In the genomic region with DNA sequence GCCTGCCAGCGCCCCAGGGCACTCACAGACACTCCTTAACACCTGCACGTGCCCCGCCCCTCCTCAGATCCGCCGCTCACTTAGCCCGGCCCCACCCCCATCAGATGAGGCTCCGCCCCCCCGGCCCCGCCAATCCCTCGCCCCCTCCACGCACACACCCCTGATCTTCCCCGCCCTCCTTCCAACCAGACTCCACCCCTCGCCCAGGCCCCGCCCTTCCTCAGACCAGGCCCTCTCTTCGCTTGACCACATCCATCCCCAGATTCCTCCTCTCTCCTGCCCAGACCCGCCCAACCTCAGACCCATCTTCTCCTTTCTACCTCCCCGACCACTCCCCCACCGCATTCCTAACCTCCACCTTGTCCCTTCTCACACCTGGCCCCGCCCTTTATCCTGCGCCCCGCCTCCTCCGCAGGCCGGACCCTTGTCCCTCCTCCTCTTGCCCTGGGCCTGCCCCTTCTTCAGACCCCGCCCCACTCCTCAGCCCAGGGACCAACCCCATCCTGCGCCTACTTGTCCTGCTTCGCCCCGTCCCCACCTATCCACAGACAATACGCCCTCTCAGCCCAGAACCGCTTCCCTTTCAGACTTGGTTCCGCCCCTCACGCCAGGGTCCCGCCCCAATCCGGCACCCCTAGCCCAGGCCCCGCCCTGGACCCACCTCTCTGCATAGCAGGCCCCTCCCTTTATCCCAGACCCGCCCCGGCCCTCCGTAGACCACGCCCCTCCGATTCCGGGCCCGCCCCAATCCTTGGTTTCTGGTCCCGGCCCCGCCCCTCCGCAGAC, we compare ENCODE assay signal across 8 cellular contexts. TPM values are rescaled to one million over a fixed set of nuclear protein-coding genes. Genes with fewer than 3 reads are reported as not detected.
DNase-seq lines count a peak whose midpoint lies in the region; ATAC-seq and TF ChIP-seq lines count a peak whose summit lies in the region.

No MANE protein-coding gene starts in this region.

- no peaks in the 10 kb centered on the region for H3K9me3 Mint-ChIP-seq in activated naive CD4-positive, alpha-beta T cell treated with anti-CD3 and anti-CD28 coated beads, Interleukin-2, amount 50 U/mL, for 72 hours
- H3K9me3 Mint-ChIP-seq in glutamatergic neuron (ENCODE audit: unreplicated experiment), result peaks cover 20% of the 10 kb centered on the region

- TF ChIP-seq CTCF in glutamatergic neuron (IDR thresholded peaks at IDR 0.05; ENCODE audit: partially characterized antibody, unreplicated experiment), result no peak
- no peak for TF ChIP-seq CTCF in omental fat pad (IDR thresholded peaks at IDR 0.05)

- peak overlapping the region; percentile 77 for H3K27ac ChIP-seq in temporal lobe (ENCODE audit: low read depth, low read length)

- peak overlapping the region; percentile 85 to 96 for H3K27ac Mint-ChIP-seq in activated naive CD4-positive, alpha-beta T cell treated with anti-CD3 and anti-CD28 coated beads, Interleukin-2, amount 50 U/mL, for 72 hours
- H3K27ac Mint-ChIP-seq in glutamatergic neuron (ENCODE audit: unreplicated experiment), result peak overlapping the region; percentile 22

- ATAC-seq in HG02588 (IDR thresholded peaks at IDR 0.05; ENCODE audit: unreplicated experiment) (peak; percentile 86), SK-N-SH treated with all-trans-retinoic acid at 6 μM for 48 hours (peak; percentile 97), omental fat pad (ENCODE audit: low FRiP score) (peak; percentile 98)
- peak; percentile 92 for ATAC-seq in activated naive CD4-positive, alpha-beta T cell treated with anti-CD3 and anti-CD28 coated beads, Interleukin-2, amount 50 U/mL, for 72 hours

- H3K36me3 Mint-ChIP-seq in activated naive CD4-positive, alpha-beta T cell treated with anti-CD3 and anti-CD28 coated beads, Interleukin-2, amount 50 U/mL, for 72 hours, result no peaks in the 10 kb centered on the region
- no peaks in the 10 kb centered on the region for H3K36me3 Mint-ChIP-seq in glutamatergic neuron (ENCODE audit: unreplicated experiment)

- H3K4me1 Mint-ChIP-seq in glutamatergic neuron (ENCODE audit: low read depth, unreplicated experiment), result peaks cover 20% of the 10 kb centered on the region

- H3K27me3 Mint-ChIP-seq in glutamatergic neuron (ENCODE audit: unreplicated experiment), result peaks cover 18% of the 10 kb centered on the region

- DNase-seq in GM03348 (ENCODE audit: low spot score) (peak; percentile 100), NCI-H1048 (lab: John Stamatoyannopoulos, UW) (peak; percentile 93), glutamatergic neuron (peak; percentile 99), omental fat pad (ENCODE audit: low spot score) (peak; percentile 99)
- peak; percentile 98 to 100 for DNase-seq in activated naive CD4-positive, alpha-beta T cell treated with anti-CD3 and anti-CD28 coated beads, Interleukin-2, amount 50 U/mL, for 72 hours (ENCODE audit: low spot score in 2 of 2)

- H3K4me3 Mint-ChIP-seq in glutamatergic neuron (ENCODE audit: unreplicated experiment), result peak overlapping the region; percentile 67

TF ChIP-seq in SK-N-SH treated with all-trans-retinoic acid at 6 μM for 48 hours, 23 proteins besides CTCF, POLR2A, EP300 and RAD21:
- TF ChIP-seq ZNF70 (CRISPR knock-in tag; IDR thresholded peaks at IDR 0.05), result no peak
- no peak for TF ChIP-seq ISL1 (CRISPR knock-in tag; IDR thresholded peaks at IDR 0.05)
- TF ChIP-seq RARB (CRISPR knock-in tag; IDR thresholded peaks at IDR 0.05), result no peak
- no peak for TF ChIP-seq ZFP3 (CRISPR knock-in tag; IDR thresholded peaks at IDR 0.05)

RNA-seq across cellular contexts. Expression of a gene that starts 0.5 kb away (rescaled TPM):
- total RNA-seq in activated naive CD4-positive, alpha-beta T cell treated with anti-CD3 and anti-CD28 coated beads, Interleukin-2, amount 50 U/mL, for 72 hours, result 10 to 100 TPM in 1 of 2 donors, 1 to 10 TPM in 1; 9.2 to 13.5 TPM
- 12.0 TPM for total RNA-seq in glutamatergic neuron (ENCODE audit: unreplicated experiment)
- total RNA-seq in omental fat pad, result 10 to 100 TPM in 3 of 4 donors, 1 to 10 TPM in 1; 6.3 to 17.8 (median 11.6) TPM
- total RNA-seq in temporal lobe, result 8.6 TPM

RNA-seq across cellular contexts. Expression of a gene that starts 23.7 kb away (rescaled TPM):
- total RNA-seq in activated naive CD4-positive, alpha-beta T cell treated with anti-CD3 and anti-CD28 coated beads, Interleukin-2, amount 50 U/mL, for 72 hours, result under 1 TPM in 1 of 2 donors, not detected in 1; 0.64 TPM
- total RNA-seq in glutamatergic neuron (ENCODE audit: unreplicated experiment) (92.3 TPM), omental fat pad (under 1 TPM in 2 of 4 donors, not detected in 2; 0.28 to 0.79 TPM), temporal lobe (42.0 TPM)

RNA-seq across cellular contexts. Expression of a gene that starts 29.8 kb away (rescaled TPM):
- total RNA-seq in activated naive CD4-positive, alpha-beta T cell treated with anti-CD3 and anti-CD28 coated beads, Interleukin-2, amount 50 U/mL, for 72 hours, result not detected
- 55.3 TPM for total RNA-seq in glutamatergic neuron (ENCODE audit: unreplicated experiment)
- total RNA-seq in omental fat pad, result 100 to 1,000 TPM in 1 of 4 donors, 10 to 100 TPM in 1, 1 to 10 TPM in 2; 6.3 to 115 (median 10.9) TPM
- total RNA-seq in temporal lobe, result 3.9 TPM

RNA-seq across cellular contexts. Expression of a gene that starts 47.1 kb away (rescaled TPM):
- 1 to 10 TPM; 5.6 to 7.1 TPM for total RNA-seq in activated naive CD4-positive, alpha-beta T cell treated with anti-CD3 and anti-CD28 coated beads, Interleukin-2, amount 50 U/mL, for 72 hours
- total RNA-seq in glutamatergic neuron (ENCODE audit: unreplicated experiment), result 28.8 TPM
- total RNA-seq in omental fat pad, result 1 to 10 TPM; 2.8 to 6.5 (median 5.6) TPM
- 13.3 TPM for total RNA-seq in temporal lobe

RNA-seq across cellular contexts. Expression of a gene that starts 47.8 kb away (rescaled TPM):
- 10 to 100 TPM; 25.2 to 64.0 TPM for total RNA-seq in activated naive CD4-positive, alpha-beta T cell treated with anti-CD3 and anti-CD28 coated beads, Interleukin-2, amount 50 U/mL, for 72 hours
- total RNA-seq in glutamatergic neuron (ENCODE audit: unreplicated experiment) (54.3 TPM), omental fat pad (100 to 1,000 TPM in 2 of 4 donors, 10 to 100 TPM in 2; 79.5 to 127 (median 101) TPM), temporal lobe (27.5 TPM)

Comparison
In these comparisons a context has a peak if more than half of its experiments do, and no peak if none do; other contexts are left out.
1. Peak in every context shown above with its lines: DNase-seq, ATAC-seq and H3K27ac ChIP-seq.
2. RNA of a gene that starts 23.7 kb away (total RNA-seq): 92.3 TPM in glutamatergic neuron (single experiment) and 42.0 TPM in temporal lobe (single experiment); 0.64 TPM in activated naive CD4-positive, alpha-beta T cell treated with anti-CD3 and anti-CD28 coated beads, Interleukin-2, amount 50 U/mL, for 72 hours and 0.28 to 0.79 TPM in omental fat pad; every median in the first group is over 10 times any median in the second.